ENCODE assay signal across 8 cellular contexts in the genomic region with DNA sequence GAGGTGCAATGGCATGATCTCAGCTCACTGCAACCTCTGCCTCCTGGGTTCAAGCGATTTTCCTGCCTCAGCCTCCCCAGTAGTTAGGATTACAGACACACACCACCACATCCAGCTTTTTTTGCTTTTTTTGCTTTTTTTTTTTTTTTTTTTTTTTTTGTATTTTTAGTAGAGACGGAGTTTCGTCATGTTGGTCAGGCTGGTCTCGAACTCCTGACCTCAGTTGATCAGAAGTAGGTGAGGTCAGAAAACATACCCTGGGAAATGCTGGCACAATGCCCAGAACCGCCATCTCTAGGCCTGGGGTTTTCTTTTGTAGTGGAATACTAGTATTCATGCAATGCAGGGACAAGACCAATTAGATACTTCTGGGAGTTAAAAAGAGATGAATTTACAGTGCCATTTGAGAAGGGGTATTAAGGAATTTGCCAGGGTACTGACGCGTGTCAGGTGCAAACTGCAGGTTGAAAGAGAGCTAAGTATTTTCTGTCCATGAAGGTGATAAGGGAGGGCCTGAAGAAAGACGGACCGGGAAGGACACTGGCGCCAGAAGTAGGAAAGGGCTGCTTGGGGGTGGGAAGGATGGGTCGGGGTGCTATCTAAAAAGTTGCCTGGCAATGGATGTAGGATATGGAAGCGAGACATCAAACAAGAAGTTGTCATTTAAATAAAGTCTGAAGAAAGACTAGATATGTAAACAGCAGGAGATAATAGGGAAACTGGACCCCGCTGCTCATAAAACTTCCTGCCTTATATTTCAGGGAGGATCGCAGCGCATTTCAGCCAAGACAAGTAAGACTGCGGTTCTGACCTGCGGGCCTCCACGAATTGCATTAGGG.
DNase-seq lines count a peak whose midpoint lies in the region; ATAC-seq and TF ChIP-seq lines count a peak whose summit lies in the region.
"Not testable (repeated sequence)": the region's sequence is repeated elsewhere in the genome, so short reads cannot be mapped to it uniquely, and the experiment has no call there.

No MANE protein-coding gene starts in this region.

- intact Hi-C loops in CD8-positive, alpha-beta T cell (cut with DNase I, micrococcal nuclease); PC-9 (cut with micrococcal nuclease; ENCODE audit: unreplicated experiment): not testable (repeated sequence)
- intact Hi-C loops in activated CD4-positive, alpha-beta T cell treated with anti-CD3 and anti-CD28 coated beads, Interleukin-2, amount 10 ng/mL, durations not matched to agents 24 days and 14 days (cut with micrococcal nuclease) = loop anchor here (5.0 kb wide), 1 partner anchor 50 kb away; no protein-coding TSS in a partner anchor

- TF ChIP-seq CTCF in CD8-positive, alpha-beta T cell (IDR thresholded peaks at IDR 0.05); PC-9 (conservative IDR thresholded peaks at IDR 0.05); mesothelial cell of epicardium (IDR thresholded peaks at IDR 0.05; ENCODE audit: unreplicated experiment): not testable (repeated sequence)

- H3K4me2 ChIP-seq in PC-9 = peak overlapping the region; percentile 87

- not testable (repeated sequence) for H3K4me1 ChIP-seq in CD8-positive, alpha-beta T cell (ENCODE audit: insufficient read depth, low read length); HUES6 (ENCODE audit: control insufficient read depth, insufficient read depth, low read length)
- H3K4me1 ChIP-seq in PC-9 (replicated peaks; ENCODE audit: insufficient read depth) = peaks cover 16% of the 10 kb centered on the region

- H3K36me3 ChIP-seq in CD8-positive, alpha-beta T cell (ENCODE audit: insufficient read depth, low read length); HUES6 (ENCODE audit: control insufficient read depth, insufficient read depth, low read length); PC-9 (ENCODE audit: low read depth): not testable (repeated sequence)

- H3K36me3 Mint-ChIP-seq in CD8-positive, alpha-beta T cell; activated CD4-positive, alpha-beta T cell treated with anti-CD3 and anti-CD28 coated beads, Interleukin-2, amount 10 ng/mL, durations not matched to agents 24 days and 14 days (ENCODE audit: low read depth); activated naive CD8-positive, alpha-beta T cell treated with anti-CD3 and anti-CD28 coated beads, Interleukin-2, amount 50 U/mL, for 24 hours (ENCODE audit: low read depth); mesothelial cell of epicardium: not testable (repeated sequence)
- H3K36me3 Mint-ChIP-seq in stimulated activated effector memory CD8-positive, alpha-beta T cell treated with anti-CD3 and anti-CD28 coated beads, Interleukin-12 subunit alpha, Interleukin-12 subunit beta, amount 100 ng/mL, for 72 hours = peaks cover 13% of the 10 kb centered on the region

- H3K4me3 ChIP-seq in CD8-positive, alpha-beta T cell (ENCODE audit: low read depth, low read length) = not testable (repeated sequence)
- H3K4me3 ChIP-seq in HUES6 (ENCODE audit: low read depth, low read length) = peak overlapping the region; percentile 63
- peak overlapping the region; percentile 69; the same call in 1 of the 2 replicates for H3K4me3 ChIP-seq in PC-9

- H2AFZ ChIP-seq in PC-9 = not testable (repeated sequence)

- H3K27ac Mint-ChIP-seq in CD8-positive, alpha-beta T cell = peak overlapping the region; percentile 100
- peak overlapping the region; percentile 46 for H3K27ac Mint-ChIP-seq in activated CD4-positive, alpha-beta T cell treated with anti-CD3 and anti-CD28 coated beads, Interleukin-2, amount 10 ng/mL, durations not matched to agents 24 days and 14 days
- H3K27ac Mint-ChIP-seq in activated naive CD8-positive, alpha-beta T cell treated with anti-CD3 and anti-CD28 coated beads, Interleukin-2, amount 50 U/mL, for 24 hours = peak overlapping the region; percentile 3
- peak overlapping the region; percentile 59 for H3K27ac Mint-ChIP-seq in mesothelial cell of epicardium
- not testable (repeated sequence) for H3K27ac Mint-ChIP-seq in stimulated activated effector memory CD8-positive, alpha-beta T cell treated with anti-CD3 and anti-CD28 coated beads, Interleukin-12 subunit alpha, Interleukin-12 subunit beta, amount 100 ng/mL, for 72 hours

- H3K9me2 ChIP-seq in PC-9 (ENCODE audit: insufficient read depth) = not testable (repeated sequence)

- H3K27ac ChIP-seq in CD8-positive, alpha-beta T cell (ENCODE audit: low read depth, low read length) = peak overlapping the region; percentile 91
- H3K27ac ChIP-seq in HUES6 (ENCODE audit: low read depth, low read length) = not testable (repeated sequence)
- peak overlapping the region; percentile 93; the same call in 1 of the 2 replicates for H3K27ac ChIP-seq in PC-9

- peaks cover 49% of the 10 kb centered on the region for H3K4me1 Mint-ChIP-seq in CD8-positive, alpha-beta T cell (ENCODE audit: low read depth)
- H3K4me1 Mint-ChIP-seq in activated CD4-positive, alpha-beta T cell treated with anti-CD3 and anti-CD28 coated beads, Interleukin-2, amount 10 ng/mL, durations not matched to agents 24 days and 14 days = peaks cover 33% of the 10 kb centered on the region
- peaks cover 34% of the 10 kb centered on the region for H3K4me1 Mint-ChIP-seq in activated naive CD8-positive, alpha-beta T cell treated with anti-CD3 and anti-CD28 coated beads, Interleukin-2, amount 50 U/mL, for 24 hours
- peaks cover 15% of the 10 kb centered on the region for H3K4me1 Mint-ChIP-seq in mesothelial cell of epicardium
- H3K4me1 Mint-ChIP-seq in stimulated activated effector memory CD8-positive, alpha-beta T cell treated with anti-CD3 and anti-CD28 coated beads, Interleukin-12 subunit alpha, Interleukin-12 subunit beta, amount 100 ng/mL, for 72 hours = peaks cover 29% of the 10 kb centered on the region

- BruUV-seq in PC-9 (replicated peaks; lab: Mats Ljungman, UMichigan) = not testable (repeated sequence)

- DNase-seq in CD8-positive, alpha-beta T cell = peak in 1 of 7 experiments; percentile 13
- DNase-seq in PC-9; activated CD4-positive, alpha-beta T cell treated with anti-CD3 and anti-CD28 coated beads, Interleukin-2, amount 10 ng/mL, durations not matched to agents 24 days and 14 days; activated naive CD8-positive, alpha-beta T cell treated with anti-CD3 and anti-CD28 coated beads, Interleukin-2, amount 50 U/mL, for 24 hours; mesothelial cell of epicardium (ENCODE audit: low spot score in 2 of 2, unreplicated experiment in 2 of 2); stimulated activated effector memory CD8-positive, alpha-beta T cell treated with anti-CD3 and anti-CD28 coated beads, Interleukin-12 subunit alpha, Interleukin-12 subunit beta, amount 100 ng/mL, for 72 hours (ENCODE audit: low spot score in 2 of 2): not testable (repeated sequence)
- DNase-seq in erythroblast (lab: John Stamatoyannopoulos, UW) = peak; percentile 13 to 16

- not testable (repeated sequence) for H3K9ac ChIP-seq in HUES6 (ENCODE audit: low read length)

- H3K27me3 ChIP-seq in CD8-positive, alpha-beta T cell (ENCODE audit: insufficient read depth, low read length); HUES6 (ENCODE audit: control insufficient read depth, insufficient read depth, low read length); PC-9 (ENCODE audit: insufficient read depth, low read depth): not testable (repeated sequence)

- CTCF ChIA-PET in CD8-positive, alpha-beta T cell (lab: Charles Lee); PC-9 (lab: Charles Lee): not testable (repeated sequence)

- TF ChIP-seq POLR2A in erythroblast (IDR thresholded peaks at IDR 0.05; ENCODE audit: low read length) = not testable (repeated sequence)

- peak overlapping the region; percentile 13 for H3K4me3 Mint-ChIP-seq in CD8-positive, alpha-beta T cell
- peak overlapping the region; percentile 97 for H3K4me3 Mint-ChIP-seq in activated CD4-positive, alpha-beta T cell treated with anti-CD3 and anti-CD28 coated beads, Interleukin-2, amount 10 ng/mL, durations not matched to agents 24 days and 14 days
- H3K4me3 Mint-ChIP-seq in activated naive CD8-positive, alpha-beta T cell treated with anti-CD3 and anti-CD28 coated beads, Interleukin-2, amount 50 U/mL, for 24 hours; mesothelial cell of epicardium: not testable (repeated sequence)
- peak overlapping the region; percentile 88 for H3K4me3 Mint-ChIP-seq in stimulated activated effector memory CD8-positive, alpha-beta T cell treated with anti-CD3 and anti-CD28 coated beads, Interleukin-12 subunit alpha, Interleukin-12 subunit beta, amount 100 ng/mL, for 72 hours

- not testable (repeated sequence) for H3K27me3 Mint-ChIP-seq in CD8-positive, alpha-beta T cell (ENCODE audit: low read depth); activated CD4-positive, alpha-beta T cell treated with anti-CD3 and anti-CD28 coated beads, Interleukin-2, amount 10 ng/mL, durations not matched to agents 24 days and 14 days; activated naive CD8-positive, alpha-beta T cell treated with anti-CD3 and anti-CD28 coated beads, Interleukin-2, amount 50 U/mL, for 24 hours; mesothelial cell of epicardium (ENCODE audit: low read depth)

- not testable (repeated sequence) for H3K79me2 ChIP-seq in PC-9 (ENCODE audit: low read depth)

- POLR2A ChIA-PET in CD8-positive, alpha-beta T cell (lab: Charles Lee) = interaction anchor here (0.7 to 1.7 kb wide), 6 partner anchors 10 to 135 kb away, joined by 3 to 15 read pairs (median 7); no protein-coding TSS in a partner anchor
- POLR2A ChIA-PET in PC-9 (lab: Charles Lee; ENCODE audit: unreplicated experiment) = interaction anchor here (0.7 kb wide), 1 partner anchor 744 kb away, joined by 3 read pairs; no protein-coding TSS in a partner anchor

- H3K9me3 ChIP-seq in CD8-positive, alpha-beta T cell (ENCODE audit: low read length); HUES6 (ENCODE audit: control insufficient read depth, insufficient read depth, low read depth, low read length); PC-9 (ENCODE audit: insufficient read depth, low read depth): not testable (repeated sequence)

- not testable (repeated sequence) for ATAC-seq in CD8-positive, alpha-beta T cell; activated naive CD8-positive, alpha-beta T cell treated with anti-CD3 and anti-CD28 coated beads, Interleukin-2, amount 50 U/mL, for 24 hours; stimulated activated effector memory CD8-positive, alpha-beta T cell treated with anti-CD3 and anti-CD28 coated beads, Interleukin-12 subunit alpha, Interleukin-12 subunit beta, amount 100 ng/mL, for 72 hours

- peaks cover 13% of the 10 kb centered on the region; the same call in 1 of the 2 replicates for H3F3A ChIP-seq in PC-9 (ENCODE audit: insufficient read depth, low read depth)

- not testable (repeated sequence) for H4K20me1 ChIP-seq in PC-9 (ENCODE audit: insufficient read depth)

- H3K9me3 Mint-ChIP-seq in CD8-positive, alpha-beta T cell; activated CD4-positive, alpha-beta T cell treated with anti-CD3 and anti-CD28 coated beads, Interleukin-2, amount 10 ng/mL, durations not matched to agents 24 days and 14 days; activated naive CD8-positive, alpha-beta T cell treated with anti-CD3 and anti-CD28 coated beads, Interleukin-2, amount 50 U/mL, for 24 hours; mesothelial cell of epicardium; stimulated activated effector memory CD8-positive, alpha-beta T cell treated with anti-CD3 and anti-CD28 coated beads, Interleukin-12 subunit alpha, Interleukin-12 subunit beta, amount 100 ng/mL, for 72 hours: not testable (repeated sequence)
